26 cellular contexts compared by ENCODE assay signal in the genomic region with DNA sequence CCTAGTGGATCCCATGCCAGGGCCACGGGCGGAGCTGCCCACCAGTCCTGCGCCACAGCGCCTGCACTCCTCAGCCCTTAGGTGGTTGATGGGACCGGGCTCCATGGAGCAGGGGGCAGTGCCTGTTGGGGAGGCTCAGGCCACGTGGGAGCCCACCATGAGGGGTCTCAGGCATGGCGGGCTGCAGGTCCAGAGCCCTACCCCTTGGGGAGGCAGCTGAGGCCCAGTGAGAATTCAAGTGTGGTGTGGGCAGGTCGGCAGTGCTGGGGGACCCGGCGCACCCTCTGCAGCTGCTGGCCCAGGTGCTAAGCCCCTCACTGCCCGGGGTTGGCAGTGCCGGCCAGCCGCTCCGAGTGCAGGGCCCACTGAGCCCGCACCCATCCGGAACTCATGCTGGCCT.
A peak's percentile ranks its signal among the peaks of the same experiment; 100 is the strongest.
DNase-seq lines count a peak whose midpoint lies in the region; ATAC-seq lines count a peak whose summit lies in the region.
"Had no signal": no experiment of that assay in that cellular context is flagged by ENCODE, and none has a peak within 500 bp of the region (broad histone marks: within the 10 kb centered on the region; RNA-seq: fewer than 3 reads in every experiment).

No MANE protein-coding gene starts in this region.

- ATAC-seq in GM21423 (IDR thresholded peaks at IDR 0.05; ENCODE audit: unreplicated experiment): no peak
- ATAC-seq: A549; CD8-positive, alpha-beta T cell had no signal

- no peak overlapping the region for H3K4me3 ChIP-seq in neuronal stem cell (ENCODE audit: low read length in 2 of 2)
- H3K4me3 ChIP-seq: A549, BLaER1 had no signal

- no peak overlapping the region for H4K8ac ChIP-seq in neuronal stem cell (ENCODE audit: low read depth, low read length)

- peak overlapping the region; percentile 2 for H3K23ac ChIP-seq in neuronal stem cell (ENCODE audit: low read depth, low read length, poor library complexity)

- no peak for DNase-seq in neuronal stem cell (ENCODE audit: low spot score)
- DNase-seq: 8988T; ACHN; AML-193; BE2C; C1 segment of cervical spinal cord; Caco-2; Calu3; CD4-positive, alpha-beta memory T cell; CD4-positive, alpha-beta T cell; CD4-positive, CD25-positive, alpha-beta regulatory T cell; CD8-positive, alpha-beta T cell; COR-L47; DMS 273 treated with DMSO at 0.1 percent for 48 hours; DMS153; DMS53; DMS79; DMS79 treated with DMSO at 0.1 percent for 48 hours; DND-41; EL had no signal

- no peak overlapping the region for H2BK12ac ChIP-seq in neuronal stem cell (ENCODE audit: low read length)

- H3K14ac ChIP-seq in neuronal stem cell (ENCODE audit: low read length): no peak overlapping the region

- no peaks in the 10 kb centered on the region for H3K4me1 ChIP-seq in neuronal stem cell (ENCODE audit: control insufficient read depth in 2 of 2, insufficient read depth in 1 of 2, low read depth in 1 of 2, low read length in 2 of 2)
- H3K4me1 ChIP-seq: A549; BE2C; BLaER1; BLaER1 treated with 17β-estradiol and CSF1 and Interleukin-3, amounts not matched to agents 10 nM and 100 nM; Caco-2 had no signal

- H4K91ac ChIP-seq in neuronal stem cell (ENCODE audit: low read depth, low read length, poor library complexity): no peak overlapping the region

- H3K27me3 ChIP-seq in neuronal stem cell (ENCODE audit: control insufficient read depth in 3 of 3, insufficient read depth in 3 of 3, low read depth in 1 of 3, low read length in 3 of 3): peaks cover 0 to 6% (median 5%) of the 10 kb centered on the region in 3 experiments
- H3K27me3 ChIP-seq: BE2C; BLaER1; BLaER1 treated with 17β-estradiol and CSF1 and Interleukin-3, amounts not matched to agents 10 nM and 100 nM had no signal

- H3K9ac ChIP-seq in neuronal stem cell (ENCODE audit: low read depth, low read length, poor library complexity): no peak overlapping the region
- H3K9ac ChIP-seq: BLaER1; BLaER1 treated with 17β-estradiol and CSF1 and Interleukin-3, amounts not matched to agents 10 nM and 100 nM had no signal

- H2BK5ac ChIP-seq in neuronal stem cell (ENCODE audit: low read length): no peak overlapping the region

- no peak overlapping the region for H2AFZ ChIP-seq in neuronal stem cell (ENCODE audit: low read length)

- no peak overlapping the region for H3K27ac ChIP-seq in neuronal stem cell (replicated peaks; ENCODE audit: low read length)
- H3K27ac ChIP-seq: 22Rv1; A549; BLaER1; BLaER1 treated with 17β-estradiol and CSF1 and Interleukin-3, amounts not matched to agents 10 nM and 100 nM; C4-2B had no signal

- no peak overlapping the region for H3K4ac ChIP-seq in neuronal stem cell (ENCODE audit: low read length)

- no CpG with 5 or more reads among the region's 16 CpGs for WGBS in neuronal stem cell (ENCODE audit: extremely low coverage in 2 of 2, insufficient read length in 2 of 2, insufficient replicate concordance in 1 of 2), 2 donors

- H3K79me1 ChIP-seq in neuronal stem cell (ENCODE audit: low read depth, low read length): no peaks in the 10 kb centered on the region

- H2BK15ac ChIP-seq in neuronal stem cell (ENCODE audit: low read length): no peak overlapping the region

- H3K36me3 ChIP-seq in neuronal stem cell (replicated peaks in 1 of 2; ENCODE audit: control insufficient read depth in 2 of 2, insufficient read depth in 2 of 2, low read length in 2 of 2): peaks cover 0 to 4% of the 10 kb centered on the region in 2 donors
- H3K36me3 ChIP-seq: BE2C; BLaER1; BLaER1 treated with 17β-estradiol and CSF1 and Interleukin-3, amounts not matched to agents 10 nM and 100 nM had no signal

- peaks cover 15 to 24% of the 10 kb centered on the region in 2 donors for H3K9me3 ChIP-seq in neuronal stem cell (replicated peaks in 1 of 2; ENCODE audit: control insufficient read depth in 2 of 2, insufficient read depth in 1 of 2, low read depth in 1 of 2, low read length in 2 of 2)

- H3K18ac ChIP-seq in neuronal stem cell (ENCODE audit: low read length): no peak overlapping the region

- H2AK5ac ChIP-seq in neuronal stem cell (ENCODE audit: low read depth, low read length): no peak overlapping the region

- no peak overlapping the region for H3K4me2 ChIP-seq in neuronal stem cell (ENCODE audit: insufficient read depth, low read length, poor library complexity, severe bottlenecking)
- H3K4me2 ChIP-seq: A549; BLaER1; BLaER1 treated with 17β-estradiol and CSF1 and Interleukin-3, amounts not matched to agents 10 nM and 100 nM had no signal

- no peak overlapping the region for H2BK120ac ChIP-seq in neuronal stem cell (ENCODE audit: low read depth, low read length)
